In the genomic region with DNA sequence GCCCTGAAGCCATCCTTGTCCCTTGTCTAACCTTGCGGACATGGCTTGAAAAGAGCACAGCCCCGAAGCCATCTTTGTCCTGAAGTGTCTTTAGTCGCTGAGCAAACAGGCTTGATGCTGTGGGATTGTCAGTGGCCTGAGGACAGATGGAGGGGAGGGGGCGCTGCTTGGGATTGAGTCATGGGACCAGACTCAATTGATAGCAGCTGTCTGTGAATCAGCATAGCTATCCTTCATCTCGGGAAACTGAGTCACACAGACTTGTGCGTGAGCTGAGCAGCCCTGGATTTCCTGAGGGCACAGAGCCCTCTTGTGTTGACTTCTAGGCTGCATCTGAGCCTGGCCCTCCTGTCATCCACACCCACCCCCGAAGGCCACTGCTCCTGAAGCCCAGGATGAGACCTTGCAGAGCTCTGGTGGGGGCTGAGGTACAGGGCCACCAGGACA, we compare ENCODE assay signal across 1 cellular context.
TF ChIP-seq lines count a peak whose summit lies in the region.

No MANE protein-coding gene starts in this region.

TF ChIP-seq in GM23338, 12 proteins besides CTCF, POLR2A, EP300 and RAD21 (continued from another document):
- TF ChIP-seq, protein P1, sequence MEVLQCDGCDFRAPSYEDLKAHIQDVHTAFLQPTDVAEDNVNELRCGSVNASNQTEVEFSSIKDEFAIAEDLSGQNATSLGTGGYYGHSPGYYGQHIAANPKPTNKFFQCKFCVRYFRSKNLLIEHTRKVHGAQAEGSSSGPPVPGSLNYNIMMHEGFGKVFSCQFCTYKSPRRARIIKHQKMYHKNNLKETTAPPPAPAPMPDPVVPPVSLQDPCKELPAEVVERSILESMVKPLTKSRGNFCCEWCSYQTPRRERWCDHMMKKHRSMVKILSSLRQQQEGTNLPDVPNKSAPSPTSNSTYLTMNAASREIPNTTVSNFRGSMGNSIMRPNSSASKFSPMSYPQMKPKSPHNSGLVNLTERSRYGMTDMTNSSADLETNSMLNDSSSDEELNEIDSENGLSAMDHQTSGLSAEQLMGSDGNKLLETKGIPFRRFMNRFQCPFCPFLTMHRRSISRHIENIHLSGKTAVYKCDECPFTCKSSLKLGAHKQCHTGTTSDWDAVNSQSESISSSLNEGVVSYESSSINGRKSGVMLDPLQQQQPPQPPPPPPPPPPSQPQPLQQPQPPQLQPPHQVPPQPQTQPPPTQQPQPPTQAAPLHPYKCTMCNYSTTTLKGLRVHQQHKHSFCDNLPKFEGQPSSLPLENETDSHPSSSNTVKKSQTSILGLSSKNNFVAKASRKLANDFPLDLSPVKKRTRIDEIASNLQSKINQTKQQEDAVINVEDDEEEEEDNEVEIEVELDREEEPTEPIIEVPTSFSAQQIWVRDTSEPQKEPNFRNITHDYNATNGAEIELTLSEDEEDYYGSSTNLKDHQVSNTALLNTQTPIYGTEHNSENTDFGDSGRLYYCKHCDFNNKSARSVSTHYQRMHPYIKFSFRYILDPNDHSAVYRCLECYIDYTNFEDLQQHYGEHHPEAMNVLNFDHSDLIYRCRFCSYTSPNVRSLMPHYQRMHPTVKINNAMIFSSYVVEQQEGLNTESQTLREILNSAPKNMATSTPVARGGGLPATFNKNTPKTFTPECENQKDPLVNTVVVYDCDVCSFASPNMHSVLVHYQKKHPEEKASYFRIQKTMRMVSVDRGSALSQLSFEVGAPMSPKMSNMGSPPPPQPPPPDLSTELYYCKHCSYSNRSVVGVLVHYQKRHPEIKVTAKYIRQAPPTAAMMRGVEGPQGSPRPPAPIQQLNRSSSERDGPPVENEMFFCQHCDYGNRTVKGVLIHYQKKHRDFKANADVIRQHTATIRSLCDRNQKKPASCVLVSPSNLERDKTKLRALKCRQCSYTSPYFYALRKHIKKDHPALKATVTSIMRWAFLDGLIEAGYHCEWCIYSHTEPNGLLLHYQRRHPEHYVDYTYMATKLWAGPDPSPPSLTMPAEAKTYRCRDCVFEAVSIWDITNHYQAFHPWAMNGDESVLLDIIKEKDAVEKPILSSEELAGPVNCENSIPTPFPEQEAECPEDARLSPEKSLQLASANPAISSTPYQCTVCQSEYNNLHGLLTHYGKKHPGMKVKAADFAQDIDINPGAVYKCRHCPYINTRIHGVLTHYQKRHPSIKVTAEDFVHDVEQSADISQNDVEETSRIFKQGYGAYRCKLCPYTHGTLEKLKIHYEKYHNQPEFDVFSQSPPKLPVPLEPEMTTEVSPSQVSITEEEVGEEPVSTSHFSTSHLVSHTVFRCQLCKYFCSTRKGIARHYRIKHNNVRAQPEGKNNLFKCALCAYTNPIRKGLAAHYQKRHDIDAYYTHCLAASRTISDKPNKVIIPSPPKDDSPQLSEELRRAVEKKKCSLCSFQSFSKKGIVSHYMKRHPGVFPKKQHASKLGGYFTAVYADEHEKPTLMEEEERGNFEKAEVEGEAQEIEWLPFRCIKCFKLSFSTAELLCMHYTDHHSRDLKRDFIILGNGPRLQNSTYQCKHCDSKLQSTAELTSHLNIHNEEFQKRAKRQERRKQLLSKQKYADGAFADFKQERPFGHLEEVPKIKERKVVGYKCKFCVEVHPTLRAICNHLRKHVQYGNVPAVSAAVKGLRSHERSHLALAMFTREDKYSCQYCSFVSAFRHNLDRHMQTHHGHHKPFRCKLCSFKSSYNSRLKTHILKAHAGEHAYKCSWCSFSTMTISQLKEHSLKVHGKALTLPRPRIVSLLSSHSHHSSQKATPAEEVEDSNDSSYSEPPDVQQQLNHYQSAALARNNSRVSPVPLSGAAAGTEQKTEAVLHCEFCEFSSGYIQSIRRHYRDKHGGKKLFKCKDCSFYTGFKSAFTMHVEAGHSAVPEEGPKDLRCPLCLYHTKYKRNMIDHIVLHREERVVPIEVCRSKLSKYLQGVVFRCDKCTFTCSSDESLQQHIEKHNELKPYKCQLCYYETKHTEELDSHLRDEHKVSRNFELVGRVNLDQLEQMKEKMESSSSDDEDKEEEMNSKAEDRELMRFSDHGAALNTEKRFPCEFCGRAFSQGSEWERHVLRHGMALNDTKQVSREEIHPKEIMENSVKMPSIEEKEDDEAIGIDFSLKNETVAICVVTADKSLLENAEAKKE (CRISPR knock-in tag; IDR thresholded peaks at IDR 0.05) = no peak
- TF ChIP-seq CREB1 (CRISPR knock-in tag; IDR thresholded peaks at IDR 0.05; ENCODE audit: low read depth) (no peak), POLR2AphosphoS5 (IDR thresholded peaks at IDR 0.05; ENCODE audit: low read depth) (no peak), NANOG (IDR thresholded peaks at IDR 0.05; ENCODE audit: borderline replicate concordance) (no peak)
- TF ChIP-seq, protein P2, sequence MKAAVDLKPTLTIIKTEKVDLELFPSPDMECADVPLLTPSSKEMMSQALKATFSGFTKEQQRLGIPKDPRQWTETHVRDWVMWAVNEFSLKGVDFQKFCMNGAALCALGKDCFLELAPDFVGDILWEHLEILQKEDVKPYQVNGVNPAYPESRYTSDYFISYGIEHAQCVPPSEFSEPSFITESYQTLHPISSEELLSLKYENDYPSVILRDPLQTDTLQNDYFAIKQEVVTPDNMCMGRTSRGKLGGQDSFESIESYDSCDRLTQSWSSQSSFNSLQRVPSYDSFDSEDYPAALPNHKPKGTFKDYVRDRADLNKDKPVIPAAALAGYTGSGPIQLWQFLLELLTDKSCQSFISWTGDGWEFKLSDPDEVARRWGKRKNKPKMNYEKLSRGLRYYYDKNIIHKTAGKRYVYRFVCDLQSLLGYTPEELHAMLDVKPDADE (IDR thresholded peaks at IDR 0.05) = no peak
- TF ChIP-seq, protein P3, sequence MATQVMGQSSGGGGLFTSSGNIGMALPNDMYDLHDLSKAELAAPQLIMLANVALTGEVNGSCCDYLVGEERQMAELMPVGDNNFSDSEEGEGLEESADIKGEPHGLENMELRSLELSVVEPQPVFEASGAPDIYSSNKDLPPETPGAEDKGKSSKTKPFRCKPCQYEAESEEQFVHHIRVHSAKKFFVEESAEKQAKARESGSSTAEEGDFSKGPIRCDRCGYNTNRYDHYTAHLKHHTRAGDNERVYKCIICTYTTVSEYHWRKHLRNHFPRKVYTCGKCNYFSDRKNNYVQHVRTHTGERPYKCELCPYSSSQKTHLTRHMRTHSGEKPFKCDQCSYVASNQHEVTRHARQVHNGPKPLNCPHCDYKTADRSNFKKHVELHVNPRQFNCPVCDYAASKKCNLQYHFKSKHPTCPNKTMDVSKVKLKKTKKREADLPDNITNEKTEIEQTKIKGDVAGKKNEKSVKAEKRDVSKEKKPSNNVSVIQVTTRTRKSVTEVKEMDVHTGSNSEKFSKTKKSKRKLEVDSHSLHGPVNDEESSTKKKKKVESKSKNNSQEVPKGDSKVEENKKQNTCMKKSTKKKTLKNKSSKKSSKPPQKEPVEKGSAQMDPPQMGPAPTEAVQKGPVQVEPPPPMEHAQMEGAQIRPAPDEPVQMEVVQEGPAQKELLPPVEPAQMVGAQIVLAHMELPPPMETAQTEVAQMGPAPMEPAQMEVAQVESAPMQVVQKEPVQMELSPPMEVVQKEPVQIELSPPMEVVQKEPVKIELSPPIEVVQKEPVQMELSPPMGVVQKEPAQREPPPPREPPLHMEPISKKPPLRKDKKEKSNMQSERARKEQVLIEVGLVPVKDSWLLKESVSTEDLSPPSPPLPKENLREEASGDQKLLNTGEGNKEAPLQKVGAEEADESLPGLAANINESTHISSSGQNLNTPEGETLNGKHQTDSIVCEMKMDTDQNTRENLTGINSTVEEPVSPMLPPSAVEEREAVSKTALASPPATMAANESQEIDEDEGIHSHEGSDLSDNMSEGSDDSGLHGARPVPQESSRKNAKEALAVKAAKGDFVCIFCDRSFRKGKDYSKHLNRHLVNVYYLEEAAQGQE (IDR thresholded peaks at IDR 0.05; ENCODE audit: unreplicated experiment) = no peak
